27 cellular contexts compared by ENCODE assay signal in genomic region chr15:46222861-46223260, GRCh38.
"Had no signal": no experiment of that assay in that cellular context is flagged by ENCODE, and none has a peak within 500 bp of the region (broad histone marks: within the 10 kb centered on the region; RNA-seq: fewer than 3 reads in every experiment).

No MANE protein-coding gene starts in this region.

- H3K4me1 Mint-ChIP-seq: activated naive CD4-positive, alpha-beta T cell treated with anti-CD3 and anti-CD28 coated beads, Interleukin-2, amount 50 U/mL, for 24 hours; WTC11 had no signal

- H3K9me3 Mint-ChIP-seq: activated naive CD4-positive, alpha-beta T cell treated with anti-CD3 and anti-CD28 coated beads, Interleukin-2, amount 50 U/mL, for 24 hours; activated T-cell treated with anti-CD3 and anti-CD28 coated beads, Interleukin-2, amount 50 U/mL, for 24 hours; WTC11 had no signal

- H3K27me3 Mint-ChIP-seq: activated T-cell treated with anti-CD3 and anti-CD28 coated beads, Interleukin-2, amount 50 U/mL, for 24 hours had no signal

- H3K4me1 ChIP-seq: breast epithelium, SJSA1 had no signal

- DNase-seq: activated CD4-positive, alpha-beta T cell treated with anti-CD3 and anti-CD28 coated beads for 48 hours; activated CD4-positive, alpha-beta T cell treated with anti-CD3 and anti-CD28 coated beads, Interleukin-2, amount 50 U/mL, for 4 hours; activated CD4-positive, CD25-positive, alpha-beta regulatory T cell treated with anti-CD3 and anti-CD28 coated beads, Interleukin-2, amount 50 U/mL, for 72 hours; activated CD8-positive, alpha-beta T cell treated with anti-CD3 and anti-CD28 coated beads, Interleukin-2, amount 10 ng/mL, durations not matched to agents 7 days and 5 days; activated effector memory CD4-positive, alpha-beta T cell treated with Interleukin-2 at 50 U/mL for 16 hours; activated naive CD4-positive, alpha-beta T cell; activated T-cell treated with anti-CD3 and anti-CD28 coated beads, Interleukin-2, amount 50 U/mL, for 24 hours; aorta; caudate nucleus; MG63; MV-4-11; NCI-H1092 treated with DMSO at 0.1 percent for 48 hours; NCI-H1417 treated with DMSO at 0.1 percent for 48 hours; NCI-H1694; NCI-H2029; NCI-H2107; NCI-H510A treated with DMSO at 0.1 percent for 48 hours; NCI-H748 treated with DMSO at 0.1 percent for 48 hours; Right ventricle myocardium superior had no signal

- H3K4me3 Mint-ChIP-seq: activated CD8-positive, alpha-beta T cell treated with anti-CD3 and anti-CD28 coated beads, Interleukin-2, amount 10 ng/mL, durations not matched to agents 7 days and 5 days; activated naive CD4-positive, alpha-beta T cell treated with anti-CD3 and anti-CD28 coated beads, Interleukin-2, amount 50 U/mL, for 24 hours; activated T-cell treated with anti-CD3 and anti-CD28 coated beads, Interleukin-2, amount 50 U/mL, for 24 hours; activated T-helper 1 cell treated with anti-CD3 and anti-CD28 coated beads, Interleukin-12 subunit alpha, Interleukin-12 subunit beta, Interleukin-2, Interleukin-4 antibody, amounts not matched to agents 30 ng/mL and 10 ng/mL and 1 ng/mL, durations not matched to agents 14 hours and 24 hours and 36 hours; T-helper 1 cell treated with Interleukin-12 subunit alpha and Interleukin-12 subunit beta and Interleukin-4 antibody, amounts not matched to agents 30 μg/mL and 1 μg/mL, for 36 hours; WTC11 had no signal

- H3K9me3 ChIP-seq: breast epithelium, MG63, SJSA1 had no signal

- H3K27me3 ChIP-seq: breast epithelium, MG63, SJSA1 had no signal

- H3K27ac Mint-ChIP-seq: activated CD8-positive, alpha-beta T cell treated with anti-CD3 and anti-CD28 coated beads, Interleukin-2, amount 10 ng/mL, durations not matched to agents 7 days and 5 days; activated naive CD4-positive, alpha-beta T cell treated with anti-CD3 and anti-CD28 coated beads, Interleukin-2, amount 50 U/mL, for 24 hours; activated T-cell treated with anti-CD3 and anti-CD28 coated beads, Interleukin-2, amount 50 U/mL, for 24 hours; activated T-helper 1 cell treated with anti-CD3 and anti-CD28 coated beads, Interleukin-12 subunit alpha, Interleukin-12 subunit beta, Interleukin-2, Interleukin-4 antibody, amounts not matched to agents 30 ng/mL and 10 ng/mL and 1 ng/mL, durations not matched to agents 14 hours and 24 hours and 36 hours; T-helper 1 cell treated with Interleukin-12 subunit alpha and Interleukin-12 subunit beta and Interleukin-4 antibody, amounts not matched to agents 30 μg/mL and 1 μg/mL, for 36 hours; WTC11 had no signal

- ATAC-seq: activated CD8-positive, alpha-beta T cell treated with anti-CD3 and anti-CD28 coated beads, Interleukin-2, amount 10 ng/mL, durations not matched to agents 7 days and 5 days; SK-N-SH treated with all-trans-retinoic acid at 6 μM for 48 hours; WTC11 had no signal

- H3K36me3 Mint-ChIP-seq: activated naive CD4-positive, alpha-beta T cell treated with anti-CD3 and anti-CD28 coated beads, Interleukin-2, amount 50 U/mL, for 24 hours; WTC11 had no signal

- H3K27ac ChIP-seq: breast epithelium, RWPE1, SJSA1 had no signal
